ENCODE assay signal across 1 cellular context in the genomic region with DNA sequence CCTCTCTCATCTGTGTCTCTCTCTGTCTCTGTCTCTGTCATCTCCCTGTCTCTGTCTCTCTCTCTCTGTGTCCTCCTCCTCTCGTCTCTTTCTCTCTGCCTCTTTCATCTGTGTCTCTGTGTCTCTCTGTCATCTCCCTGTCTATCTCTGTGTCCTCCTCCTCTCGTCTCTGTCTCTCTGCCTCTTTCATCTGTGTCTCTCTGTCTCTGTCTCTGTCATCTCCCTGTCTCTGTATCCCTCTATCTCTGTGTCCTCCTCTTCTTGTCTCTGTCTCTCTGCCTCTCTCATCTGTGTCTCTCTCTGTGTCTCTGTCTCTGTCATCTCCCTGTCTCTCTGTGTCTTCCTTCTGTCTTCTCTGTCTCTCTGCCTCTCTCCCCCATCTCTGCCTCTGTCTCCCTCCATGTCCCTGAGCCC.
A peak's percentile ranks its signal among the peaks of the same experiment; 100 is the strongest.
TF ChIP-seq lines count a peak whose summit lies in the region.

No MANE protein-coding gene starts in this region.

TF ChIP-seq in HepG2, 621 proteins besides CTCF, POLR2A, EP300 and RAD21:
- TF ChIP-seq, protein P1, sequence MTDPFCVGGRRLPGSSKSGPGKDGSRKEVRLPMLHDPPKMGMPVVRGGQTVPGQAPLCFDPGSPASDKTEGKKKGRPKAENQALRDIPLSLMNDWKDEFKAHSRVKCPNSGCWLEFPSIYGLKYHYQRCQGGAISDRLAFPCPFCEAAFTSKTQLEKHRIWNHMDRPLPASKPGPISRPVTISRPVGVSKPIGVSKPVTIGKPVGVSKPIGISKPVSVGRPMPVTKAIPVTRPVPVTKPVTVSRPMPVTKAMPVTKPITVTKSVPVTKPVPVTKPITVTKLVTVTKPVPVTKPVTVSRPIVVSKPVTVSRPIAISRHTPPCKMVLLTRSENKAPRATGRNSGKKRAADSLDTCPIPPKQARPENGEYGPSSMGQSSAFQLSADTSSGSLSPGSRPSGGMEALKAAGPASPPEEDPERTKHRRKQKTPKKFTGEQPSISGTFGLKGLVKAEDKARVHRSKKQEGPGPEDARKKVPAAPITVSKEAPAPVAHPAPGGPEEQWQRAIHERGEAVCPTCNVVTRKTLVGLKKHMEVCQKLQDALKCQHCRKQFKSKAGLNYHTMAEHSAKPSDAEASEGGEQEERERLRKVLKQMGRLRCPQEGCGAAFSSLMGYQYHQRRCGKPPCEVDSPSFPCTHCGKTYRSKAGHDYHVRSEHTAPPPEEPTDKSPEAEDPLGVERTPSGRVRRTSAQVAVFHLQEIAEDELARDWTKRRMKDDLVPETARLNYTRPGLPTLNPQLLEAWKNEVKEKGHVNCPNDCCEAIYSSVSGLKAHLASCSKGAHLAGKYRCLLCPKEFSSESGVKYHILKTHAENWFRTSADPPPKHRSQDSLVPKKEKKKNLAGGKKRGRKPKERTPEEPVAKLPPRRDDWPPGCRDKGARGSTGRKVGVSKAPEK (CRISPR knock-in tag; IDR thresholded peaks at IDR 0.05; ENCODE audit: borderline replicate concordance) = peak; percentile 59; the same call in 1 of the 2 replicates
- 0 out of 2 replicates have a peak, but pooled peaks have one; percentile 1 for TF ChIP-seq ARNTL (CRISPR knock-in tag; IDR thresholded peaks at IDR 0.05)
- TF ChIP-seq, protein P2, sequence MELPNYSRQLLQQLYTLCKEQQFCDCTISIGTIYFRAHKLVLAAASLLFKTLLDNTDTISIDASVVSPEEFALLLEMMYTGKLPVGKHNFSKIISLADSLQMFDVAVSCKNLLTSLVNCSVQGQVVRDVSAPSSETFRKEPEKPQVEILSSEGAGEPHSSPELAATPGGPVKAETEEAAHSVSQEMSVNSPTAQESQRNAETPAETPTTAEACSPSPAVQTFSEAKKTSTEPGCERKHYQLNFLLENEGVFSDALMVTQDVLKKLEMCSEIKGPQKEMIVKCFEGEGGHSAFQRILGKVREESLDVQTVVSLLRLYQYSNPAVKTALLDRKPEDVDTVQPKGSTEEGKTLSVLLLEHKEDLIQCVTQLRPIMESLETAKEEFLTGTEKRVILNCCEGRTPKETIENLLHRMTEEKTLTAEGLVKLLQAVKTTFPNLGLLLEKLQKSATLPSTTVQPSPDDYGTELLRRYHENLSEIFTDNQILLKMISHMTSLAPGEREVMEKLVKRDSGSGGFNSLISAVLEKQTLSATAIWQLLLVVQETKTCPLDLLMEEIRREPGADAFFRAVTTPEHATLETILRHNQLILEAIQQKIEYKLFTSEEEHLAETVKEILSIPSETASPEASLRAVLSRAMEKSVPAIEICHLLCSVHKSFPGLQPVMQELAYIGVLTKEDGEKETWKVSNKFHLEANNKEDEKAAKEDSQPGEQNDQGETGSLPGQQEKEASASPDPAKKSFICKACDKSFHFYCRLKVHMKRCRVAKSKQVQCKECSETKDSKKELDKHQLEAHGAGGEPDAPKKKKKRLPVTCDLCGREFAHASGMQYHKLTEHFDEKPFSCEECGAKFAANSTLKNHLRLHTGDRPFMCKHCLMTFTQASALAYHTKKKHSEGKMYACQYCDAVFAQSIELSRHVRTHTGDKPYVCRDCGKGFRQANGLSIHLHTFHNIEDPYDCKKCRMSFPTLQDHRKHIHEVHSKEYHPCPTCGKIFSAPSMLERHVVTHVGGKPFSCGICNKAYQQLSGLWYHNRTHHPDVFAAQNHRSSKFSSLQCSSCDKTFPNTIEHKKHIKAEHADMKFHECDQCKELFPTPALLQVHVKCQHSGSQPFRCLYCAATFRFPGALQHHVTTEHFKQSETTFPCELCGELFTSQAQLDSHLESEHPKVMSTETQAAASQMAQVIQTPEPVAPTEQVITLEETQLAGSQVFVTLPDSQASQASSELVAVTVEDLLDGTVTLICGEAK (IDR thresholded peaks at IDR 0.05) = peak; percentile 1; the same call in 1 of the 2 replicates
- TF ChIP-seq, protein P2 (CRISPR knock-in tag; IDR thresholded peaks at IDR 0.05) = no peak
- TF ChIP-seq ZNF839 (CRISPR knock-in tag; IDR thresholded peaks at IDR 0.05; ENCODE audit: borderline replicate concordance) = no peak
- TF ChIP-seq, protein P3, sequence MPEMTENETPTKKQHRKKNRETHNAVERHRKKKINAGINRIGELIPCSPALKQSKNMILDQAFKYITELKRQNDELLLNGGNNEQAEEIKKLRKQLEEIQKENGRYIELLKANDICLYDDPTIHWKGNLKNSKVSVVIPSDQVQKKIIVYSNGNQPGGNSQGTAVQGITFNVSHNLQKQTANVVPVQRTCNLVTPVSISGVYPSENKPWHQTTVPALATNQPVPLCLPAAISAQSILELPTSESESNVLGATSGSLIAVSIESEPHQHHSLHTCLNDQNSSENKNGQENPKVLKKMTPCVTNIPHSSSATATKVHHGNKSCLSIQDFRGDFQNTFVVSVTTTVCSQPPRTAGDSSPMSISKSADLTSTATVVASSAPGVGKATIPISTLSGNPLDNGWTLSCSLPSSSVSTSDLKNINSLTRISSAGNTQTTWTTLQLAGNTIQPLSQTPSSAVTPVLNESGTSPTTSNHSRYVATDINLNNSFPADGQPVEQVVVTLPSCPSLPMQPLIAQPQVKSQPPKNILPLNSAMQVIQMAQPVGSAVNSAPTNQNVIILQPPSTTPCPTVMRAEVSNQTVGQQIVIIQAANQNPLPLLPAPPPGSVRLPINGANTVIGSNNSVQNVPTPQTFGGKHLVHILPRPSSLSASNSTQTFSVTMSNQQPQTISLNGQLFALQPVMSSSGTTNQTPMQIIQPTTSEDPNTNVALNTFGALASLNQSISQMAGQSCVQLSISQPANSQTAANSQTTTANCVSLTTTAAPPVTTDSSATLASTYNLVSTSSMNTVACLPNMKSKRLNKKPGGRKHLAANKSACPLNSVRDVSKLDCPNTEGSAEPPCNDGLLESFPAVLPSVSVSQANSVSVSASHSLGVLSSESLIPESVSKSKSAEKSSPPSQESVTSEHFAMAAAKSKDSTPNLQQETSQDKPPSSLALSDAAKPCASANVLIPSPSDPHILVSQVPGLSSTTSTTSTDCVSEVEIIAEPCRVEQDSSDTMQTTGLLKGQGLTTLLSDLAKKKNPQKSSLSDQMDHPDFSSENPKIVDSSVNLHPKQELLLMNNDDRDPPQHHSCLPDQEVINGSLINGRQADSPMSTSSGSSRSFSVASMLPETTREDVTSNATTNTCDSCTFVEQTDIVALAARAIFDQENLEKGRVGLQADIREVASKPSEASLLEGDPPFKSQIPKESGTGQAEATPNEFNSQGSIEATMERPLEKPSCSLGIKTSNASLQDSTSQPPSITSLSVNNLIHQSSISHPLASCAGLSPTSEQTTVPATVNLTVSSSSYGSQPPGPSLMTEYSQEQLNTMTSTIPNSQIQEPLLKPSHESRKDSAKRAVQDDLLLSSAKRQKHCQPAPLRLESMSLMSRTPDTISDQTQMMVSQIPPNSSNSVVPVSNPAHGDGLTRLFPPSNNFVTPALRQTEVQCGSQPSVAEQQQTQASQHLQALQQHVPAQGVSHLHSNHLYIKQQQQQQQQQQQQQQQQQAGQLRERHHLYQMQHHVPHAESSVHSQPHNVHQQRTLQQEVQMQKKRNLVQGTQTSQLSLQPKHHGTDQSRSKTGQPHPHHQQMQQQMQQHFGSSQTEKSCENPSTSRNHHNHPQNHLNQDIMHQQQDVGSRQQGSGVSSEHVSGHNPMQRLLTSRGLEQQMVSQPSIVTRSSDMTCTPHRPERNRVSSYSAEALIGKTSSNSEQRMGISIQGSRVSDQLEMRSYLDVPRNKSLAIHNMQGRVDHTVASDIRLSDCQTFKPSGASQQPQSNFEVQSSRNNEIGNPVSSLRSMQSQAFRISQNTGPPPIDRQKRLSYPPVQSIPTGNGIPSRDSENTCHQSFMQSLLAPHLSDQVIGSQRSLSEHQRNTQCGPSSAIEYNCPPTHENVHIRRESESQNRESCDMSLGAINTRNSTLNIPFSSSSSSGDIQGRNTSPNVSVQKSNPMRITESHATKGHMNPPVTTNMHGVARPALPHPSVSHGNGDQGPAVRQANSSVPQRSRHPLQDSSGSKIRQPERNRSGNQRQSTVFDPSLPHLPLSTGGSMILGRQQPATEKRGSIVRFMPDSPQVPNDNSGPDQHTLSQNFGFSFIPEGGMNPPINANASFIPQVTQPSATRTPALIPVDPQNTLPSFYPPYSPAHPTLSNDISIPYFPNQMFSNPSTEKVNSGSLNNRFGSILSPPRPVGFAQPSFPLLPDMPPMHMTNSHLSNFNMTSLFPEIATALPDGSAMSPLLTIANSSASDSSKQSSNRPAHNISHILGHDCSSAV (CRISPR knock-in tag; IDR thresholded peaks at IDR 0.05; ENCODE audit: borderline replicate concordance) = no peak
- peak; percentile 7; the same call in 1 of the 2 replicates for TF ChIP-seq IKZF1 (IDR thresholded peaks at IDR 0.05)
- TF ChIP-seq KDM2A (CRISPR knock-in tag; IDR thresholded peaks at IDR 0.05; ENCODE audit: borderline replicate concordance, low read depth) = no peak
- TF ChIP-seq, protein P4, sequence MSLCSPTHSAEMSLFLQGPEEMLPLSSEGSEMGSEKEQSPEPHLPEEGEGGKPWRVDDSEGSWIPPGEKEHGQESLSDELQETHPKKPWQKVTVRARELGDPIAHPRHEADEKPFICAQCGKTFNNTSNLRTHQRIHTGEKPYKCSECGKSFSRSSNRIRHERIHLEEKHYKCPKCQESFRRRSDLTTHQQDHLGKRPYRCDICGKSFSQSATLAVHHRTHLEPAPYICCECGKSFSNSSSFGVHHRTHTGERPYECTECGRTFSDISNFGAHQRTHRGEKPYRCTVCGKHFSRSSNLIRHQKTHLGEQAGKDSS (CRISPR knock-in tag; IDR thresholded peaks at IDR 0.05; ENCODE audit: borderline replicate concordance, low read depth) = 0 out of 2 replicates have a peak, but pooled peaks have one; percentile 4
- peak; percentile 19; the same call in 1 of the 2 replicates for TF ChIP-seq ATF7 (IDR thresholded peaks at IDR 0.05)
- no peak for TF ChIP-seq ATF7 (CRISPR knock-in tag; IDR thresholded peaks at IDR 0.05)
- TF ChIP-seq NFIC (IDR thresholded peaks at IDR 0.05; ENCODE audit: low read length) = no peak
- TF ChIP-seq YY1 (IDR thresholded peaks at IDR 0.05; ENCODE audit: insufficient read depth, insufficient replicate concordance, low read depth, low read length) = no peak
- peak; percentile 27; the same call in 1 of the 2 replicates for TF ChIP-seq ATM (IDR thresholded peaks at IDR 0.05; ENCODE audit: borderline replicate concordance)
- TF ChIP-seq RXRB (CRISPR knock-in tag; IDR thresholded peaks at IDR 0.05; ENCODE audit: borderline replicate concordance) = no peak
- peak; percentile 23; the same call in 1 of the 2 replicates for TF ChIP-seq FOXP1 (IDR thresholded peaks at IDR 0.05)
- TF ChIP-seq FOXP1 (CRISPR knock-in tag; IDR thresholded peaks at IDR 0.05) = no peak
